In genomic region chr9:87640385-87640795, GRCh38 we compare ENCODE assay signal across 14 cellular contexts.
DNase-seq lines count a peak whose midpoint lies in the region; ATAC-seq and TF ChIP-seq lines count a peak whose summit lies in the region.
"Had no signal": no experiment of that assay in that cellular context is flagged by ENCODE, and none has a peak within 500 bp of the region (broad histone marks: within the 10 kb centered on the region; RNA-seq: fewer than 3 reads in every experiment).

No MANE protein-coding gene starts in this region.

- peaks cover 16% of the 10 kb centered on the region for H3K4me1 Mint-ChIP-seq in MCF 10A (ENCODE audit: insufficient read depth, unreplicated experiment)
- peaks cover 6% of the 10 kb centered on the region for H3K4me1 Mint-ChIP-seq in neural progenitor cell

- H2AFZ ChIP-seq in mammary epithelial cell (ENCODE audit: low read depth, low read length): no peak overlapping the region
- no peak overlapping the region for H2AFZ ChIP-seq in neural progenitor cell (replicated peaks)

- no peak overlapping the region for H3K4me3 ChIP-seq in mammary epithelial cell (replicated peaks in 1 of 3; ENCODE audit: insufficient read depth in 1 of 3, low read depth in 2 of 3, low read length in 3 of 3)
- no peak overlapping the region for H3K4me3 ChIP-seq in coronary artery
- H3K4me3 ChIP-seq in left lung: no peak overlapping the region
- no peak overlapping the region for H3K4me3 ChIP-seq in thyroid gland (replicated peaks in 1 of 3)
- no peak overlapping the region for H3K4me3 ChIP-seq in neural progenitor cell
- H3K4me3 ChIP-seq: A549, adrenal gland, SK-N-MC, upper lobe of left lung had no signal

- in situ Hi-C loops in mammary epithelial cell (cut with MboI; ENCODE audit: low sequenced_read_pairs in 2 of 2): no loop called here

- no peak overlapping the region for H3K4me2 ChIP-seq in mammary epithelial cell (ENCODE audit: insufficient read depth, low read depth, low read length)
- no peak overlapping the region for H3K4me2 ChIP-seq in neural progenitor cell
- H3K4me2 ChIP-seq: A549 had no signal

- no peaks in the 10 kb centered on the region for H3K36me3 ChIP-seq in mammary epithelial cell (ENCODE audit: insufficient read depth, low read length)
- peaks cover 0 to 19% of the 10 kb centered on the region in 2 donors for H3K36me3 ChIP-seq in left lung
- no peaks in the 10 kb centered on the region for H3K36me3 ChIP-seq in thyroid gland
- peaks cover 4% of the 10 kb centered on the region for H3K36me3 ChIP-seq in neural progenitor cell

- H3K4me1 ChIP-seq in mammary epithelial cell (ENCODE audit: insufficient read depth, low read length): no peaks in the 10 kb centered on the region
- peaks cover 7 to 30% of the 10 kb centered on the region in 2 donors for H3K4me1 ChIP-seq in left lung
- peaks cover 35 to 48% of the 10 kb centered on the region in 2 donors for H3K4me1 ChIP-seq in thyroid gland
- H3K4me1 ChIP-seq in neural progenitor cell: peaks cover 25% of the 10 kb centered on the region
- H3K4me1 ChIP-seq: A549 had no signal

- intact Hi-C loops in MCF 10A (cut with micrococcal nuclease) (no loop called here), mammary epithelial cell (cut with micrococcal nuclease) (no loop called here), left lung (cut with DNase I) (no loop called here), thyroid gland (cut with DNase I) (no loop called here)

- H3K4me3 Mint-ChIP-seq in MCF 10A (ENCODE audit: unreplicated experiment) (no peak overlapping the region), neural progenitor cell (no peak overlapping the region)

- BruUV-seq in MCF 10A (replicated peaks; lab: Mats Ljungman, UMichigan) (no TSS peak), mammary epithelial cell (replicated peaks; lab: Mats Ljungman, UMichigan) (no TSS peak)

- peaks cover 21% of the 10 kb centered on the region for H3K36me3 Mint-ChIP-seq in MCF 10A (ENCODE audit: insufficient read depth, unreplicated experiment)
- peaks cover 29% of the 10 kb centered on the region for H3K36me3 Mint-ChIP-seq in neural progenitor cell

- no peak overlapping the region for H3K27ac Mint-ChIP-seq in MCF 10A (ENCODE audit: low read depth, unreplicated experiment)
- H3K27ac Mint-ChIP-seq in neural progenitor cell: no peak overlapping the region

- H4K20me1 ChIP-seq in mammary epithelial cell (ENCODE audit: insufficient read depth, low read length): no peaks in the 10 kb centered on the region
- H4K20me1 ChIP-seq in neural progenitor cell (ENCODE audit: low read depth): no peaks in the 10 kb centered on the region

- H3K79me2 ChIP-seq in mammary epithelial cell (ENCODE audit: insufficient read depth, low read length) (no peaks in the 10 kb centered on the region), neural progenitor cell (ENCODE audit: low read depth) (no peaks in the 10 kb centered on the region)

- H3K9me3 Mint-ChIP-seq in MCF 10A (ENCODE audit: unreplicated experiment) (no peaks in the 10 kb centered on the region), neural progenitor cell (no peaks in the 10 kb centered on the region)

- H3K9ac ChIP-seq in mammary epithelial cell (ENCODE audit: insufficient read depth, low read length) (no peak overlapping the region), neural progenitor cell (no peak overlapping the region)

- peak; percentile 50 for ATAC-seq in left lung
- no peak for ATAC-seq in HG03045 (IDR thresholded peaks at IDR 0.05; ENCODE audit: unreplicated experiment)
- ATAC-seq: A549 had no signal

- POLR2A ChIA-PET in MCF 10A (lab: Yijun Ruan, JAX): no interaction called here

- H3K9me3 ChIP-seq in mammary epithelial cell (replicated peaks; ENCODE audit: insufficient read depth, low read length): no peaks in the 10 kb centered on the region
- no peaks in the 10 kb centered on the region for H3K9me3 ChIP-seq in left lung
- no peaks in the 10 kb centered on the region for H3K9me3 ChIP-seq in thyroid gland
- H3K9me3 ChIP-seq in neural progenitor cell (ENCODE audit: low read depth): no peaks in the 10 kb centered on the region
- H3K9me3 ChIP-seq: A549, adrenal gland, upper lobe of left lung had no signal

- dilution Hi-C loops in mammary epithelial cell (cut with HindIII; ENCODE audit: low sequenced_read_pairs): no loop called here

- DNase-seq in MCF 10A (ENCODE audit: unreplicated experiment) (peak; percentile 78), mammary epithelial cell (no peak), coronary artery (ENCODE audit: low spot score) (peak; percentile 53), left lung (no peak), thyroid gland (peak; percentile 97 to 98), DMS53 treated with DMSO at 0.1 percent for 48 hours (lab: John Stamatoyannopoulos, UW; ENCODE audit: unreplicated experiment) (no peak), neural progenitor cell (ENCODE audit: low spot score) (no peak)
- DNase-seq: NCI-H187 treated with DMSO at 0.1 percent for 48 hours; stimulated activated CD4-positive, alpha-beta T cell treated with anti-CD3 and anti-CD28 coated beads, Interleukin-4, amount 100 ng/mL, for 24 hours; upper lobe of left lung had no signal

- TF ChIP-seq CTCF in MCF 10A (IDR thresholded peaks at IDR 0.05; ENCODE audit: unreplicated experiment) (no peak), mammary epithelial cell (conservative IDR thresholded peaks at IDR 0.05 in 1 of 2, IDR thresholded peaks at IDR 0.05 in 1 of 2; ENCODE audit: extremely low read depth in 1 of 2, insufficient read depth in 1 of 2, low read depth in 1 of 2, low read length in 2 of 2) (no peak), coronary artery (IDR thresholded peaks at IDR 0.05) (no peak), left lung (IDR thresholded peaks at IDR 0.05) (no peak), thyroid gland (IDR thresholded peaks at IDR 0.05) (no peak), neural progenitor cell (IDR thresholded peaks at IDR 0.05) (no peak)

- 35% methylated on average over 5 of the region's 5 CpGs for WGBS in mammary epithelial cell (ENCODE audit: low coverage, missing lambda C conversion rate)
- WGBS in thyroid gland, 2 donors: 9 to 11% methylated on average over 5 of the region's 5 CpGs

- no peak overlapping the region for H3K27ac ChIP-seq in mammary epithelial cell (ENCODE audit: insufficient read depth, low read depth, low read length)
- no peak overlapping the region for H3K27ac ChIP-seq in coronary artery
- no peak overlapping the region for H3K27ac ChIP-seq in left lung
- H3K27ac ChIP-seq in thyroid gland: peak overlapping the region; percentile 45 to 81 (median 69)
- no peak overlapping the region for H3K27ac ChIP-seq in neural progenitor cell
- H3K27ac ChIP-seq: A549, SK-N-MC had no signal

- H3F3A ChIP-seq in neural progenitor cell (ENCODE audit: low read depth): peaks cover 7% of the 10 kb centered on the region

- H3K27me3 ChIP-seq in mammary epithelial cell (ENCODE audit: insufficient read depth, low read length): no peaks in the 10 kb centered on the region
- H3K27me3 ChIP-seq in left lung: no peaks in the 10 kb centered on the region
- no peaks in the 10 kb centered on the region for H3K27me3 ChIP-seq in thyroid gland
- no peaks in the 10 kb centered on the region for H3K27me3 ChIP-seq in neural progenitor cell
- H3K27me3 ChIP-seq: adrenal gland, upper lobe of left lung had no signal

- CTCF ChIA-PET in MCF 10A (lab: Yijun Ruan, JAX) (interaction anchor here (0.6 to 0.8 kb wide), 3 partner anchors 104 to 707 kb away, joined by 3 read pairs; no protein-coding TSS in a partner anchor), mammary epithelial cell (lab: Charles Lee; ENCODE audit: low non-redundant PET) (no interaction called here)

- H3K27me3 Mint-ChIP-seq in MCF 10A (ENCODE audit: insufficient read depth, unreplicated experiment) (no peaks in the 10 kb centered on the region), neural progenitor cell (ENCODE audit: insufficient read depth, low read depth) (no peaks in the 10 kb centered on the region)

- no peak for TF ChIP-seq POLR2A in thyroid gland (IDR thresholded peaks at IDR 0.05)

Comparison
In these comparisons a context has a peak if more than half of its experiments do, and no peak if none do; other contexts are left out.
1. DNase-seq: peak in MCF 10A (single experiment), coronary artery (single experiment) and thyroid gland (2 of 2); none in mammary epithelial cell (single experiment), left lung (0 of 2), DMS53 treated with DMSO at 0.1 percent for 48 hours (single experiment) and neural progenitor cell (single experiment).
2. H3K27ac ChIP-seq: peak in thyroid gland (3 of 3); none in mammary epithelial cell (single experiment), coronary artery (0 of 2), left lung (0 of 2) and neural progenitor cell (single experiment).